1 cellular context compared by ENCODE assay signal in genomic region chr1:244815600-244816099, GRCh38.
TF ChIP-seq lines count a peak whose summit lies in the region.

No MANE protein-coding gene starts in this region.

TF ChIP-seq in GM12878, 131 proteins besides CTCF, POLR2A, EP300 and RAD21 (continued from another document):
- TF ChIP-seq SPI1 (IDR thresholded peaks at IDR 0.05; ENCODE audit: borderline replicate concordance, insufficient read depth, low read depth, low read length) (peak; percentile 34; the same call in 1 of the 2 replicates), SUPT20H (IDR thresholded peaks at IDR 0.05; ENCODE audit: borderline replicate concordance, control insufficient read depth, low read depth, low read length) (no peak), PML (IDR thresholded peaks at IDR 0.05; ENCODE audit: low read length) (no peak), TCF12 (IDR thresholded peaks at IDR 0.05; ENCODE audit: low read depth, low read length) (0 out of 2 replicates have a peak, but pooled peaks have one; percentile 10), RFX5 (IDR thresholded peaks at IDR 0.05; ENCODE audit: low read depth, low read length) (no peak), NFYA (IDR thresholded peaks at IDR 0.05; ENCODE audit: borderline replicate concordance, low read depth, low read length) (no peak)
